Comparison of ENCODE assay signal across 1 cellular context in the genomic region with DNA sequence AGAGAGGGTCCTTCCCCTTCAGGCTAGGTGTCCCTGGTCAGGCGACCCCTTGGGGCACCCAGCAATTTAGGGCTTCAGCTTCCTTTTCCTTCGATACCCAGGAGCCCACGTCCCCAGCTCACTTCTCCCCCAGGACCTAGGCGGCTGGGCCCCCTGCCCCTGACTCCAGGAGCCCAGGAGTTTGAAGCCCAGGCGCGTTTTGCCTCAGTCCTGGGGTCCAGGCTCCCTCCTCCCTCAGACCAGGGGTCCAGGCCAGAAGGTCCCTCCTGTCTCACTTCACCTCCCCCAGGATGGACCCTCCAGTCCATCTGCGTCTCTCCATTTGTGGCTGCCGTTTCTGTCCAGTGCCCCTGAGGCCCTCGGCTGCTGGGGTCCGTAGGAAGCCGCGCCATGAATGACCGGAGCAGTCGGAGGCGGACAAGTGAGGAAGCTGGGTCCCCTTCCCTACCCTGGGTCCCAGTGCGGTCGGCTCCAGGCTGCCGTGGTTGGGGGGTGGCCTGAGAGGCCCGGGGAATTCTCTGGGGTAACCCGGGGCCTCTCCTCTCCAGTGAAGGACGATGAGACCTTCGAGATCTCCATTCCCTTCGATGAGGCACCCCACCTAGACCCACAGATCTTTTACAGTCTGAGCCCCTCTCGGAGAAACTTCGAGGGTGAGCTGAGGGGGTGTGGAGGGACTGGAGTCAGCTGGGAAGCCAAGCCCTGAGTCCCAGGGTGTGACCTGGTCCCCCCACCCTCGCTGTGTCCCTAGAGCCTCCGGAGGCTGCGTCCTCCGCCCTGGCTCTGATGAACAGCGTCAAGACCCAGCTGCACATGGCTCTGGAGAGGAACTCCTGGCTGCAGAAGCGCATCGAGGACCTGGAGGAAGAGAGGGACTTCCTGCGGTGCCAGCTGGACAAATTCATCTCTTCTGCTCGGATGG.
TF ChIP-seq lines count a peak whose summit lies in the region.

No MANE protein-coding gene starts in this region.

TF ChIP-seq in HEK293, 187 proteins besides CTCF, POLR2A, EP300 and RAD21 (continued from another document):
- TF ChIP-seq, protein P1, sequence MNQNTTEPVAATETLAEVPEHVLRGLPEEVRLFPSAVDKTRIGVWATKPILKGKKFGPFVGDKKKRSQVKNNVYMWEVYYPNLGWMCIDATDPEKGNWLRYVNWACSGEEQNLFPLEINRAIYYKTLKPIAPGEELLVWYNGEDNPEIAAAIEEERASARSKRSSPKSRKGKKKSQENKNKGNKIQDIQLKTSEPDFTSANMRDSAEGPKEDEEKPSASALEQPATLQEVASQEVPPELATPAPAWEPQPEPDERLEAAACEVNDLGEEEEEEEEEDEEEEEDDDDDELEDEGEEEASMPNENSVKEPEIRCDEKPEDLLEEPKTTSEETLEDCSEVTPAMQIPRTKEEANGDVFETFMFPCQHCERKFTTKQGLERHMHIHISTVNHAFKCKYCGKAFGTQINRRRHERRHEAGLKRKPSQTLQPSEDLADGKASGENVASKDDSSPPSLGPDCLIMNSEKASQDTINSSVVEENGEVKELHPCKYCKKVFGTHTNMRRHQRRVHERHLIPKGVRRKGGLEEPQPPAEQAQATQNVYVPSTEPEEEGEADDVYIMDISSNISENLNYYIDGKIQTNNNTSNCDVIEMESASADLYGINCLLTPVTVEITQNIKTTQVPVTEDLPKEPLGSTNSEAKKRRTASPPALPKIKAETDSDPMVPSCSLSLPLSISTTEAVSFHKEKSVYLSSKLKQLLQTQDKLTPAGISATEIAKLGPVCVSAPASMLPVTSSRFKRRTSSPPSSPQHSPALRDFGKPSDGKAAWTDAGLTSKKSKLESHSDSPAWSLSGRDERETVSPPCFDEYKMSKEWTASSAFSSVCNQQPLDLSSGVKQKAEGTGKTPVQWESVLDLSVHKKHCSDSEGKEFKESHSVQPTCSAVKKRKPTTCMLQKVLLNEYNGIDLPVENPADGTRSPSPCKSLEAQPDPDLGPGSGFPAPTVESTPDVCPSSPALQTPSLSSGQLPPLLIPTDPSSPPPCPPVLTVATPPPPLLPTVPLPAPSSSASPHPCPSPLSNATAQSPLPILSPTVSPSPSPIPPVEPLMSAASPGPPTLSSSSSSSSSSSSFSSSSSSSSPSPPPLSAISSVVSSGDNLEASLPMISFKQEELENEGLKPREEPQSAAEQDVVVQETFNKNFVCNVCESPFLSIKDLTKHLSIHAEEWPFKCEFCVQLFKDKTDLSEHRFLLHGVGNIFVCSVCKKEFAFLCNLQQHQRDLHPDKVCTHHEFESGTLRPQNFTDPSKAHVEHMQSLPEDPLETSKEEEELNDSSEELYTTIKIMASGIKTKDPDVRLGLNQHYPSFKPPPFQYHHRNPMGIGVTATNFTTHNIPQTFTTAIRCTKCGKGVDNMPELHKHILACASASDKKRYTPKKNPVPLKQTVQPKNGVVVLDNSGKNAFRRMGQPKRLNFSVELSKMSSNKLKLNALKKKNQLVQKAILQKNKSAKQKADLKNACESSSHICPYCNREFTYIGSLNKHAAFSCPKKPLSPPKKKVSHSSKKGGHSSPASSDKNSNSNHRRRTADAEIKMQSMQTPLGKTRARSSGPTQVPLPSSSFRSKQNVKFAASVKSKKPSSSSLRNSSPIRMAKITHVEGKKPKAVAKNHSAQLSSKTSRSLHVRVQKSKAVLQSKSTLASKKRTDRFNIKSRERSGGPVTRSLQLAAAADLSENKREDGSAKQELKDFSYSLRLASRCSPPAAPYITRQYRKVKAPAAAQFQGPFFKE (tag by site-specific recombination; IDR thresholded peaks at IDR 0.05; ENCODE audit: borderline replicate concordance): no peak
- TF ChIP-seq ZNF416 (tag by site-specific recombination; IDR thresholded peaks at IDR 0.05): no peak
- TF ChIP-seq ZNF354C (tag by site-specific recombination; IDR thresholded peaks at IDR 0.05; ENCODE audit: borderline replicate concordance, low read depth): no peak
- 0 out of 2 replicates have a peak, but pooled peaks have one; percentile 2 for TF ChIP-seq FEZF1 (tag by site-specific recombination; IDR thresholded peaks at IDR 0.05)
- 0 out of 2 replicates have a peak, but pooled peaks have one; percentile 7 for TF ChIP-seq ZNF843 (tag by site-specific recombination; IDR thresholded peaks at IDR 0.05)
- TF ChIP-seq KLF8 (tag by site-specific recombination; IDR thresholded peaks at IDR 0.05): no peak
- TF ChIP-seq ZNF202 (tag by site-specific recombination; IDR thresholded peaks at IDR 0.05; ENCODE audit: borderline replicate concordance): no peak
- TF ChIP-seq, protein P2, sequence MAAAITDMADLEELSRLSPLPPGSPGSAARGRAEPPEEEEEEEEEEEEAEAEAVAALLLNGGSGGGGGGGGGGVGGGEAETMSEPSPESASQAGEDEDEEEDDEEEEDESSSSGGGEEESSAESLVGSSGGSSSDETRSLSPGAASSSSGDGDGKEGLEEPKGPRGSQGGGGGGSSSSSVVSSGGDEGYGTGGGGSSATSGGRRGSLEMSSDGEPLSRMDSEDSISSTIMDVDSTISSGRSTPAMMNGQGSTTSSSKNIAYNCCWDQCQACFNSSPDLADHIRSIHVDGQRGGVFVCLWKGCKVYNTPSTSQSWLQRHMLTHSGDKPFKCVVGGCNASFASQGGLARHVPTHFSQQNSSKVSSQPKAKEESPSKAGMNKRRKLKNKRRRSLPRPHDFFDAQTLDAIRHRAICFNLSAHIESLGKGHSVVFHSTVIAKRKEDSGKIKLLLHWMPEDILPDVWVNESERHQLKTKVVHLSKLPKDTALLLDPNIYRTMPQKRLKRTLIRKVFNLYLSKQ (tag by site-specific recombination; IDR thresholded peaks at IDR 0.05; ENCODE audit: borderline replicate concordance): no peak
- 0 out of 2 replicates have a peak, but pooled peaks have one; percentile 0 for TF ChIP-seq KLF7 (tag by site-specific recombination; IDR thresholded peaks at IDR 0.05; ENCODE audit: borderline replicate concordance)
- TF ChIP-seq ZNF768 (tag by site-specific recombination; IDR thresholded peaks at IDR 0.05): no peak
- no peak for TF ChIP-seq ZNF48 (tag by site-specific recombination; IDR thresholded peaks at IDR 0.05)
- TF ChIP-seq ZBTB1 (tag by site-specific recombination; IDR thresholded peaks at IDR 0.05): no peak
- TF ChIP-seq ZNF701 (tag by site-specific recombination; IDR thresholded peaks at IDR 0.05): no peak
- TF ChIP-seq ZEB2 (tag by site-specific recombination; IDR thresholded peaks at IDR 0.05): no peak
- no peak for TF ChIP-seq ZNF600 (tag by site-specific recombination; IDR thresholded peaks at IDR 0.05)
- TF ChIP-seq, protein P3, sequence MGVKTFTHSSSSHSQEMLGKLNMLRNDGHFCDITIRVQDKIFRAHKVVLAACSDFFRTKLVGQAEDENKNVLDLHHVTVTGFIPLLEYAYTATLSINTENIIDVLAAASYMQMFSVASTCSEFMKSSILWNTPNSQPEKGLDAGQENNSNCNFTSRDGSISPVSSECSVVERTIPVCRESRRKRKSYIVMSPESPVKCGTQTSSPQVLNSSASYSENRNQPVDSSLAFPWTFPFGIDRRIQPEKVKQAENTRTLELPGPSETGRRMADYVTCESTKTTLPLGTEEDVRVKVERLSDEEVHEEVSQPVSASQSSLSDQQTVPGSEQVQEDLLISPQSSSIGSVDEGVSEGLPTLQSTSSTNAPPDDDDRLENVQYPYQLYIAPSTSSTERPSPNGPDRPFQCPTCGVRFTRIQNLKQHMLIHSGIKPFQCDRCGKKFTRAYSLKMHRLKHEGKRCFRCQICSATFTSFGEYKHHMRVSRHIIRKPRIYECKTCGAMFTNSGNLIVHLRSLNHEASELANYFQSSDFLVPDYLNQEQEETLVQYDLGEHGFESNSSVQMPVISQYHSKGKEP (tag by site-specific recombination; IDR thresholded peaks at IDR 0.05): no peak
- TF ChIP-seq BCL11A (tag by site-specific recombination; IDR thresholded peaks at IDR 0.05; ENCODE audit: low read depth): no peak
- TF ChIP-seq ZNF530 (tag by site-specific recombination; IDR thresholded peaks at IDR 0.05; ENCODE audit: low read depth): no peak
- peak; percentile 60; the same call in 1 of the 2 replicates for TF ChIP-seq KLF1 (tag by site-specific recombination; IDR thresholded peaks at IDR 0.05)
- no peak for TF ChIP-seq KLF16 (tag by site-specific recombination; IDR thresholded peaks at IDR 0.05)
